8 cellular contexts compared by ENCODE assay signal in genomic region chr18:22342625-22343024, GRCh38.
A peak's percentile ranks its signal among the peaks of the same experiment; 100 is the strongest.
DNase-seq lines count a peak whose midpoint lies in the region; ATAC-seq, FAIRE-seq and TF ChIP-seq lines count a peak whose summit lies in the region.

No MANE protein-coding gene starts in this region.

- peak; percentile 47 for DNase-seq in AG10803 (ENCODE audit: low read depth)
- peak; percentile 93 for DNase-seq in H4 (ENCODE audit: low spot score)
- DNase-seq in kidney glomerular epithelial cell (lab: John Stamatoyannopoulos, UW), result peak; percentile 59
- no peak for DNase-seq in NCI-H446 (lab: John Stamatoyannopoulos, UW)
- no peak for DNase-seq in GM12892 (ENCODE audit: insufficient read length)

- peaks cover 62% of the 10 kb centered on the region for H3K4me1 Mint-ChIP-seq in activated naive CD8-positive, alpha-beta T cell (ENCODE audit: low read depth)

- peak overlapping the region; percentile 25 for H3K4me3 Mint-ChIP-seq in activated naive CD8-positive, alpha-beta T cell

- no peaks in the 10 kb centered on the region for H3K9me3 Mint-ChIP-seq in activated naive CD8-positive, alpha-beta T cell (ENCODE audit: low read depth)

- no peaks in the 10 kb centered on the region for H3K36me3 Mint-ChIP-seq in activated naive CD8-positive, alpha-beta T cell

- peak overlapping the region; percentile 68 for H3K27ac Mint-ChIP-seq in activated naive CD8-positive, alpha-beta T cell

- no peak for TF ChIP-seq POLR2A in GM12892 (IDR thresholded peaks at IDR 0.05; ENCODE audit: low read depth, low read length)

- peaks cover 3% of the 10 kb centered on the region for H3K27me3 Mint-ChIP-seq in activated naive CD8-positive, alpha-beta T cell

- FAIRE-seq in GM12892 (lab: Jason Lieb, UNC), result no peak

- ATAC-seq in GM19023 (IDR thresholded peaks at IDR 0.05; ENCODE audit: unreplicated experiment) (no peak), HG03460 (IDR thresholded peaks at IDR 0.05; ENCODE audit: unreplicated experiment) (no peak)

- no peak for TF ChIP-seq CTCF in AG10803 (conservative IDR thresholded peaks at IDR 0.05; ENCODE audit: low read length)

- H3K4me3 ChIP-seq in AG10803 (ENCODE audit: low read length), result no peak overlapping the region

Comparison
In these comparisons a context has a peak if more than half of its experiments do, and no peak if none do; other contexts are left out.
1. DNase-seq: peak in AG10803 (single experiment), H4 (single experiment) and kidney glomerular epithelial cell (single experiment); none in NCI-H446 (0 of 2) and GM12892 (single experiment).